In the genomic region with DNA sequence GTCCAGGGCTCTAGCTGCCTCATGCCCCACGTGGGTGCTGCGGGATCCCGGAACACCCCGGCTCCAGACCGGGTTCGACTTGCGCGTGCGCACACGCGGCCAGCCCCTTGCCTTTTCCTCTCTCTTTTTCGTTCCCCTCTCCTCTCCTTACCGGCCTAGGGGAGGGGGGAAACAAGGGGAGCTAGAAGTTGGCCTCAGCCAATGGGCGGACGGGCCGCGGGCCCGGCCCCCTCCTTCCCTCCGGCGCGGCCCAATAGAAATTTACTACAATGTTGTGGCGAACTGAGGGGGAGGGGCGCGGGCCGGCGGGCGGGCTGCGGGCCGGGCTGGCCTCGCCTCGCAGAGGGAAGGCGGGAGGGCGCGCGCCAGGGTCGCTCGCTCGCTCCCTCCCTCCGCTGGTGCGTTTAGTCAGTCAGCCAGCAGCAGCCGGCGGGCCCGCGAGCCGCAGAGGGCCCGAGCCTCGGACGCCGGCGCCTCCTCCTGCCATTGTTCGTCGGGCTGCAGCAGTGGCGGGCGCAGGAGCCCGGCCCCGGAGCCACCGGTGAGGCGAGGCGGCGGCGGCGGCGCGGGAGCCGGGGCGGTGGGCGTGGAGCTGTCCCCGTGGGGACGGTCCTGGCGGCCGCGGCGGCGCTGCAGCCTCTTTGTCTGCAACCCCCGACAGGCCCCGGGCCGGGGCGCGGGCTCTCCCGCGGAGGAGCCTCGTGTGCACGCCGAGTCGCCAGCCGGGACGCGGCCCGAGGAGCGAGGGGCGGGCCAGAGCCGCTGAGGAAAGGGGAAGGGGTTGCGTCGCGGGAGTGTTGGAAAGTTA, we compare ENCODE assay signal across 1 cellular context.
TF ChIP-seq lines count a peak whose summit lies in the region.

A gene (plus strand): TSS at position 342 of the 808 bp plus-strand sequence. CDS start 72,869 bp downstream, outside the sequence.

TF ChIP-seq in GM12878, 131 proteins besides CTCF, POLR2A, EP300 and RAD21 (continued from another document and continues in another):
- TF ChIP-seq, protein P1, sequence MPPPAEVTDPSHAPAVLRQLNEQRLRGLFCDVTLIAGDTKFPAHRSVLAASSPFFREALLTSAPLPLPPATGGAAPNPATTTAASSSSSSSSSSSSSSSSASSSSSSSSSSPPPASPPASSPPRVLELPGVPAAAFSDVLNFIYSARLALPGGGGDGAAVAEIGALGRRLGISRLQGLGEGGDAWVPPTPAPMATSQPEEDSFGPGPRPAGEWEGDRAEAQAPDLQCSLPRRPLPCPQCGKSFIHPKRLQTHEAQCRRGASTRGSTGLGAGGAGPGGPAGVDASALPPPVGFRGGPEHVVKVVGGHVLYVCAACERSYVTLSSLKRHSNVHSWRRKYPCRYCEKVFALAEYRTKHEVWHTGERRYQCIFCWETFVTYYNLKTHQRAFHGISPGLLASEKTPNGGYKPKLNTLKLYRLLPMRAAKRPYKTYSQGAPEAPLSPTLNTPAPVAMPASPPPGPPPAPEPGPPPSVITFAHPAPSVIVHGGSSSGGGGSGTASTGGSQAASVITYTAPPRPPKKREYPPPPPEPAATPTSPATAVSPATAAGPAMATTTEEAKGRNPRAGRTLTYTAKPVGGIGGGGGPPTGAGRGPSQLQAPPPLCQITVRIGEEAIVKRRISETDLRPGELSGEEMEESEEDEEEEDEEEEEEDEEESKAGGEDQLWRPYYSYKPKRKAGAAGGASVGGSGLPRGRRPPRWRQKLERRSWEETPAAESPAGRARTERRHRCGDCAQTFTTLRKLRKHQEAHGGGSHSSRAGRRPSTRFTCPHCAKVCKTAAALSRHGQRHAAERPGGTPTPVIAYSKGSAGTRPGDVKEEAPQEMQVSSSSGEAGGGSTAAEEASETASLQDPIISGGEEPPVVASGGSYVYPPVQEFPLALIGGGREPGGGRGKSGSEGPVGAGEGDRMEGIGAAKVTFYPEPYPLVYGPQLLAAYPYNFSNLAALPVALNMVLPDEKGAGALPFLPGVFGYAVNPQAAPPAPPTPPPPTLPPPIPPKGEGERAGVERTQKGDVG (CRISPR knock-in tag; IDR thresholded peaks at IDR 0.05), result no peak
- no peak for TF ChIP-seq ESRRA (IDR thresholded peaks at IDR 0.05; ENCODE audit: low read length)
- TF ChIP-seq CHD4 (IDR thresholded peaks at IDR 0.05), result no peak
- TF ChIP-seq, protein P2, sequence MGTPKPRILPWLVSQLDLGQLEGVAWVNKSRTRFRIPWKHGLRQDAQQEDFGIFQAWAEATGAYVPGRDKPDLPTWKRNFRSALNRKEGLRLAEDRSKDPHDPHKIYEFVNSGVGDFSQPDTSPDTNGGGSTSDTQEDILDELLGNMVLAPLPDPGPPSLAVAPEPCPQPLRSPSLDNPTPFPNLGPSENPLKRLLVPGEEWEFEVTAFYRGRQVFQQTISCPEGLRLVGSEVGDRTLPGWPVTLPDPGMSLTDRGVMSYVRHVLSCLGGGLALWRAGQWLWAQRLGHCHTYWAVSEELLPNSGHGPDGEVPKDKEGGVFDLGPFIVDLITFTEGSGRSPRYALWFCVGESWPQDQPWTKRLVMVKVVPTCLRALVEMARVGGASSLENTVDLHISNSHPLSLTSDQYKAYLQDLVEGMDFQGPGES (IDR thresholded peaks at IDR 0.05), result 0 out of 2 replicates have a peak, but pooled peaks have one; percentile 13
- TF ChIP-seq, protein P3, sequence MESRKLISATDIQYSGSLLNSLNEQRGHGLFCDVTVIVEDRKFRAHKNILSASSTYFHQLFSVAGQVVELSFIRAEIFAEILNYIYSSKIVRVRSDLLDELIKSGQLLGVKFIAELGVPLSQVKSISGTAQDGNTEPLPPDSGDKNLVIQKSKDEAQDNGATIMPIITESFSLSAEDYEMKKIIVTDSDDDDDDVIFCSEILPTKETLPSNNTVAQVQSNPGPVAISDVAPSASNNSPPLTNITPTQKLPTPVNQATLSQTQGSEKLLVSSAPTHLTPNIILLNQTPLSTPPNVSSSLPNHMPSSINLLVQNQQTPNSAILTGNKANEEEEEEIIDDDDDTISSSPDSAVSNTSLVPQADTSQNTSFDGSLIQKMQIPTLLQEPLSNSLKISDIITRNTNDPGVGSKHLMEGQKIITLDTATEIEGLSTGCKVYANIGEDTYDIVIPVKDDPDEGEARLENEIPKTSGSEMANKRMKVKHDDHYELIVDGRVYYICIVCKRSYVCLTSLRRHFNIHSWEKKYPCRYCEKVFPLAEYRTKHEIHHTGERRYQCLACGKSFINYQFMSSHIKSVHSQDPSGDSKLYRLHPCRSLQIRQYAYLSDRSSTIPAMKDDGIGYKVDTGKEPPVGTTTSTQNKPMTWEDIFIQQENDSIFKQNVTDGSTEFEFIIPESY (IDR thresholded peaks at IDR 0.05), result no peak
- TF ChIP-seq, protein P4, sequence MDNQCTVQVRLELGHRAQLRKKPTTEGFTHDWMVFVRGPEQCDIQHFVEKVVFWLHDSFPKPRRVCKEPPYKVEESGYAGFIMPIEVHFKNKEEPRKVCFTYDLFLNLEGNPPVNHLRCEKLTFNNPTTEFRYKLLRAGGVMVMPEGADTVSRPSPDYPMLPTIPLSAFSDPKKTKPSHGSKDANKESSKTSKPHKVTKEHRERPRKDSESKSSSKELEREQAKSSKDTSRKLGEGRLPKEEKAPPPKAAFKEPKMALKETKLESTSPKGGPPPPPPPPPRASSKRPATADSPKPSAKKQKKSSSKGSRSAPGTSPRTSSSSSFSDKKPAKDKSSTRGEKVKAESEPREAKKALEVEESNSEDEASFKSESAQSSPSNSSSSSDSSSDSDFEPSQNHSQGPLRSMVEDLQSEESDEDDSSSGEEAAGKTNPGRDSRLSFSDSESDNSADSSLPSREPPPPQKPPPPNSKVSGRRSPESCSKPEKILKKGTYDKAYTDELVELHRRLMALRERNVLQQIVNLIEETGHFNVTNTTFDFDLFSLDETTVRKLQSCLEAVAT (IDR thresholded peaks at IDR 0.05), result no peak
- peak; percentile 45 for TF ChIP-seq NRF1 (conservative IDR thresholded peaks at IDR 0.05; ENCODE audit: low read depth, low read length)
- TF ChIP-seq, protein P5, sequence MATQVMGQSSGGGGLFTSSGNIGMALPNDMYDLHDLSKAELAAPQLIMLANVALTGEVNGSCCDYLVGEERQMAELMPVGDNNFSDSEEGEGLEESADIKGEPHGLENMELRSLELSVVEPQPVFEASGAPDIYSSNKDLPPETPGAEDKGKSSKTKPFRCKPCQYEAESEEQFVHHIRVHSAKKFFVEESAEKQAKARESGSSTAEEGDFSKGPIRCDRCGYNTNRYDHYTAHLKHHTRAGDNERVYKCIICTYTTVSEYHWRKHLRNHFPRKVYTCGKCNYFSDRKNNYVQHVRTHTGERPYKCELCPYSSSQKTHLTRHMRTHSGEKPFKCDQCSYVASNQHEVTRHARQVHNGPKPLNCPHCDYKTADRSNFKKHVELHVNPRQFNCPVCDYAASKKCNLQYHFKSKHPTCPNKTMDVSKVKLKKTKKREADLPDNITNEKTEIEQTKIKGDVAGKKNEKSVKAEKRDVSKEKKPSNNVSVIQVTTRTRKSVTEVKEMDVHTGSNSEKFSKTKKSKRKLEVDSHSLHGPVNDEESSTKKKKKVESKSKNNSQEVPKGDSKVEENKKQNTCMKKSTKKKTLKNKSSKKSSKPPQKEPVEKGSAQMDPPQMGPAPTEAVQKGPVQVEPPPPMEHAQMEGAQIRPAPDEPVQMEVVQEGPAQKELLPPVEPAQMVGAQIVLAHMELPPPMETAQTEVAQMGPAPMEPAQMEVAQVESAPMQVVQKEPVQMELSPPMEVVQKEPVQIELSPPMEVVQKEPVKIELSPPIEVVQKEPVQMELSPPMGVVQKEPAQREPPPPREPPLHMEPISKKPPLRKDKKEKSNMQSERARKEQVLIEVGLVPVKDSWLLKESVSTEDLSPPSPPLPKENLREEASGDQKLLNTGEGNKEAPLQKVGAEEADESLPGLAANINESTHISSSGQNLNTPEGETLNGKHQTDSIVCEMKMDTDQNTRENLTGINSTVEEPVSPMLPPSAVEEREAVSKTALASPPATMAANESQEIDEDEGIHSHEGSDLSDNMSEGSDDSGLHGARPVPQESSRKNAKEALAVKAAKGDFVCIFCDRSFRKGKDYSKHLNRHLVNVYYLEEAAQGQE (IDR thresholded peaks at IDR 0.05; ENCODE audit: low read depth, low read length), result peak; percentile 46; the same call in 1 of the 2 replicates
- peak; percentile 34; the same call in 1 of the 2 replicates for TF ChIP-seq SIN3A (IDR thresholded peaks at IDR 0.05; ENCODE audit: low read depth, low read length)
- TF ChIP-seq SMC3 (IDR thresholded peaks at IDR 0.05; ENCODE audit: borderline replicate concordance, low read length), result no peak
- no peak for TF ChIP-seq MEF2A (IDR thresholded peaks at IDR 0.05; ENCODE audit: insufficient read depth, low read depth, low read length)
- TF ChIP-seq, protein P6, sequence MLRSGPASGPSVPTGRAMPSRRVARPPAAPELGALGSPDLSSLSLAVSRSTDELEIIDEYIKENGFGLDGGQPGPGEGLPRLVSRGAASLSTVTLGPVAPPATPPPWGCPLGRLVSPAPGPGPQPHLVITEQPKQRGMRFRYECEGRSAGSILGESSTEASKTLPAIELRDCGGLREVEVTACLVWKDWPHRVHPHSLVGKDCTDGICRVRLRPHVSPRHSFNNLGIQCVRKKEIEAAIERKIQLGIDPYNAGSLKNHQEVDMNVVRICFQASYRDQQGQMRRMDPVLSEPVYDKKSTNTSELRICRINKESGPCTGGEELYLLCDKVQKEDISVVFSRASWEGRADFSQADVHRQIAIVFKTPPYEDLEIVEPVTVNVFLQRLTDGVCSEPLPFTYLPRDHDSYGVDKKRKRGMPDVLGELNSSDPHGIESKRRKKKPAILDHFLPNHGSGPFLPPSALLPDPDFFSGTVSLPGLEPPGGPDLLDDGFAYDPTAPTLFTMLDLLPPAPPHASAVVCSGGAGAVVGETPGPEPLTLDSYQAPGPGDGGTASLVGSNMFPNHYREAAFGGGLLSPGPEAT (IDR thresholded peaks at IDR 0.05; ENCODE audit: low read depth), result 0 out of 2 replicates have a peak, but pooled peaks have one; percentile 21
- TF ChIP-seq TAF1 (IDR thresholded peaks at IDR 0.05; ENCODE audit: borderline replicate concordance, low read depth, low read length), result peak; percentile 17; the same call in 1 of the 2 replicates
- TF ChIP-seq IKZF2 (IDR thresholded peaks at IDR 0.05), result no peak
- TF ChIP-seq SMARCA5 (IDR thresholded peaks at IDR 0.05), result peak; percentile 81; the same call in 1 of the 2 replicates
- TF ChIP-seq, protein P7, sequence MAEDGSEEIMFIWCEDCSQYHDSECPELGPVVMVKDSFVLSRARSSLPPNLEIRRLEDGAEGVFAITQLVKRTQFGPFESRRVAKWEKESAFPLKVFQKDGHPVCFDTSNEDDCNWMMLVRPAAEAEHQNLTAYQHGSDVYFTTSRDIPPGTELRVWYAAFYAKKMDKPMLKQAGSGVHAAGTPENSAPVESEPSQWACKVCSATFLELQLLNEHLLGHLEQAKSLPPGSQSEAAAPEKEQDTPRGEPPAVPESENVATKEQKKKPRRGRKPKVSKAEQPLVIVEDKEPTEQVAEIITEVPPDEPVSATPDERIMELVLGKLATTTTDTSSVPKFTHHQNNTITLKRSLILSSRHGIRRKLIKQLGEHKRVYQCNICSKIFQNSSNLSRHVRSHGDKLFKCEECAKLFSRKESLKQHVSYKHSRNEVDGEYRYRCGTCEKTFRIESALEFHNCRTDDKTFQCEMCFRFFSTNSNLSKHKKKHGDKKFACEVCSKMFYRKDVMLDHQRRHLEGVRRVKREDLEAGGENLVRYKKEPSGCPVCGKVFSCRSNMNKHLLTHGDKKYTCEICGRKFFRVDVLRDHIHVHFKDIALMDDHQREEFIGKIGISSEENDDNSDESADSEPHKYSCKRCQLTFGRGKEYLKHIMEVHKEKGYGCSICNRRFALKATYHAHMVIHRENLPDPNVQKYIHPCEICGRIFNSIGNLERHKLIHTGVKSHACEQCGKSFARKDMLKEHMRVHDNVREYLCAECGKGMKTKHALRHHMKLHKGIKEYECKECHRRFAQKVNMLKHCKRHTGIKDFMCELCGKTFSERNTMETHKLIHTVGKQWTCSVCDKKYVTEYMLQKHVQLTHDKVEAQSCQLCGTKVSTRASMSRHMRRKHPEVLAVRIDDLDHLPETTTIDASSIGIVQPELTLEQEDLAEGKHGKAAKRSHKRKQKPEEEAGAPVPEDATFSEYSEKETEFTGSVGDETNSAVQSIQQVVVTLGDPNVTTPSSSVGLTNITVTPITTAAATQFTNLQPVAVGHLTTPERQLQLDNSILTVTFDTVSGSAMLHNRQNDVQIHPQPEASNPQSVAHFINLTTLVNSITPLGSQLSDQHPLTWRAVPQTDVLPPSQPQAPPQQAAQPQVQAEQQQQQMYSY (CRISPR knock-in tag; IDR thresholded peaks at IDR 0.05), result no peak
- 0 out of 2 replicates have a peak, but pooled peaks have one; percentile 41 for TF ChIP-seq NFXL1 (IDR thresholded peaks at IDR 0.05; ENCODE audit: borderline replicate concordance)
- TF ChIP-seq TCF3 (IDR thresholded peaks at IDR 0.05; ENCODE audit: borderline replicate concordance, insufficient read depth, low read depth, low read length), result no peak
- no peak for TF ChIP-seq ZSCAN29 (IDR thresholded peaks at IDR 0.05)
- no peak for TF ChIP-seq BRCA1 (IDR thresholded peaks at IDR 0.05; ENCODE audit: low read depth, low read length)
- peak; percentile 77 for TF ChIP-seq IKZF1 (conservative IDR thresholded peaks at IDR 0.05)
- TF ChIP-seq, protein P8, sequence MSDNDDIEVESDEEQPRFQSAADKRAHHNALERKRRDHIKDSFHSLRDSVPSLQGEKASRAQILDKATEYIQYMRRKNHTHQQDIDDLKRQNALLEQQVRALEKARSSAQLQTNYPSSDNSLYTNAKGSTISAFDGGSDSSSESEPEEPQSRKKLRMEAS (IDR thresholded peaks at IDR 0.05; ENCODE audit: low read depth, low read length), result peak; percentile 49
- TF ChIP-seq, protein P9, sequence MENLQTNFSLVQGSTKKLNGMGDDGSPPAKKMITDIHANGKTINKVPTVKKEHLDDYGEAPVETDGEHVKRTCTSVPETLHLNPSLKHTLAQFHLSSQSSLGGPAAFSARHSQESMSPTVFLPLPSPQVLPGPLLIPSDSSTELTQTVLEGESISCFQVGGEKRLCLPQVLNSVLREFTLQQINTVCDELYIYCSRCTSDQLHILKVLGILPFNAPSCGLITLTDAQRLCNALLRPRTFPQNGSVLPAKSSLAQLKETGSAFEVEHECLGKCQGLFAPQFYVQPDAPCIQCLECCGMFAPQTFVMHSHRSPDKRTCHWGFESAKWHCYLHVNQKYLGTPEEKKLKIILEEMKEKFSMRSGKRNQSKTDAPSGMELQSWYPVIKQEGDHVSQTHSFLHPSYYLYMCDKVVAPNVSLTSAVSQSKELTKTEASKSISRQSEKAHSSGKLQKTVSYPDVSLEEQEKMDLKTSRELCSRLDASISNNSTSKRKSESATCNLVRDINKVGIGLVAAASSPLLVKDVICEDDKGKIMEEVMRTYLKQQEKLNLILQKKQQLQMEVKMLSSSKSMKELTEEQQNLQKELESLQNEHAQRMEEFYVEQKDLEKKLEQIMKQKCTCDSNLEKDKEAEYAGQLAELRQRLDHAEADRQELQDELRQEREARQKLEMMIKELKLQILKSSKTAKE (IDR thresholded peaks at IDR 0.05; ENCODE audit: low read depth, poor library complexity, severe bottlenecking), result no peak
- TF ChIP-seq, protein P10, sequence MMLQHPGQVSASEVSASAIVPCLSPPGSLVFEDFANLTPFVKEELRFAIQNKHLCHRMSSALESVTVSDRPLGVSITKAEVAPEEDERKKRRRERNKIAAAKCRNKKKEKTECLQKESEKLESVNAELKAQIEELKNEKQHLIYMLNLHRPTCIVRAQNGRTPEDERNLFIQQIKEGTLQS (IDR thresholded peaks at IDR 0.05; ENCODE audit: borderline replicate concordance, extremely low read depth, low read depth, low read length), result no peak
